In the genomic region with DNA sequence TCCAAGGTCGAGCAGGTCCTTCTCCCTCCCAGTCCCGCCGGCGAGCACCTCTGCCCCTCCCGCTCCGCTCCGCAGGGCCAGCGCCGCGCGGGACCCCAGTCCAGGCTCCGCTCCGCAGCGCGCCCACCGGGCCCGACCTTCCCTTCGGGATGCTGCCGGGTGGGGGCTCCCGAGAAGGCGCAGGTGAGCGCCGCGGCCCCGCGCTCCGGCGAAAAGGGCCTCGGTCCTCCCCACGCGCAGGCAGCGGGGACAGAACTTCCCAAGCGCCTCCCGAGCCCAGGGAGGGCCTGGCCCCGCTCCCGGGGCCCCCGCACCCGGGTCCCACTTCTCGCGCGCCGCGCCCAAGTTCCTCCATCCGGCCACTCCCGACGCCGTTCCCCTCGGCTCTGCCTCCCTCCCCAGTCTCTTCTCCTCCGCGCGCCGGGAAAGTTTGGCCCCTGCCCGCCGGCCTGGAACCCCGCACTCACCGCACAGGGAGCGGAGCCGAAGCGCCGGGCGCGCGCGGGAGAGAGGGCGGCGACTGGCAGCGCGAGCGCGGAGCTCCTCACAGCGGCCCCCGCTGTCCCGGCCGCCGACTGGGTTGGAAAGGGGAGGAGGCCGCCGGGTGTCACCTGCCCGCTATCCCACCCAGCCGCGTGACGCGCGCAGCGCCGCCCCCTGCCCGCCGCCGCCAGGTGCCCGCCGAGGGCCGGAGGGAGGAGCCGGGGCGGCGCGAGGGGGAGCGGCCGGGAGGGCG, we compare ENCODE assay signal across 8 cellular contexts. TPM values are rescaled to one million over a fixed set of nuclear protein-coding genes. Genes with fewer than 3 reads are reported as not detected.
DNase-seq lines count a peak whose midpoint lies in the region; ATAC-seq, FAIRE-seq and TF ChIP-seq lines count a peak whose summit lies in the region.

A gene (minus strand): TSS at position 577 of the 736 bp plus-strand sequence. CDS start 56,872 bp downstream, outside the sequence.

- ATAC-seq in GM19328 (IDR thresholded peaks at IDR 0.05; ENCODE audit: unreplicated experiment), result peak; percentile 94
- ATAC-seq in HG03354 (IDR thresholded peaks at IDR 0.05; ENCODE audit: poor library complexity, severe bottlenecking, unreplicated experiment), result peak; percentile 90
- peak; percentile 95 for ATAC-seq in omental fat pad (ENCODE audit: low FRiP score)

- peak; percentile 95 for FAIRE-seq in urothelium cell line (lab: Jason Lieb, UNC)

- DNase-seq in COLO668 (lab: John Stamatoyannopoulos, UW; ENCODE audit: unreplicated experiment) (peak; percentile 91), NCI-H69 (lab: John Stamatoyannopoulos, UW) (peak; percentile 97), glomerular visceral epithelial cell (ENCODE audit: extremely low spot score) (peak; percentile 87), omental fat pad (ENCODE audit: low spot score) (no peak), urothelium cell line (ENCODE audit: low spot score) (peak; percentile 95)
- DNase-seq in activated T-cell treated with anti-CD3 and anti-CD28 coated beads, Interleukin-2, amount 50 U/mL, for 48 hours, result peak; percentile 60 to 66

- TF ChIP-seq CTCF in omental fat pad (IDR thresholded peaks at IDR 0.05), result no peak

RNA-seq across cellular contexts. Expression of the gene that starts here (rescaled TPM):
- total RNA-seq in omental fat pad, result 10 to 100 TPM in 1 of 4 donors, 1 to 10 TPM in 3; 2.1 to 14.3 (median 7.5) TPM
